In the genomic region with DNA sequence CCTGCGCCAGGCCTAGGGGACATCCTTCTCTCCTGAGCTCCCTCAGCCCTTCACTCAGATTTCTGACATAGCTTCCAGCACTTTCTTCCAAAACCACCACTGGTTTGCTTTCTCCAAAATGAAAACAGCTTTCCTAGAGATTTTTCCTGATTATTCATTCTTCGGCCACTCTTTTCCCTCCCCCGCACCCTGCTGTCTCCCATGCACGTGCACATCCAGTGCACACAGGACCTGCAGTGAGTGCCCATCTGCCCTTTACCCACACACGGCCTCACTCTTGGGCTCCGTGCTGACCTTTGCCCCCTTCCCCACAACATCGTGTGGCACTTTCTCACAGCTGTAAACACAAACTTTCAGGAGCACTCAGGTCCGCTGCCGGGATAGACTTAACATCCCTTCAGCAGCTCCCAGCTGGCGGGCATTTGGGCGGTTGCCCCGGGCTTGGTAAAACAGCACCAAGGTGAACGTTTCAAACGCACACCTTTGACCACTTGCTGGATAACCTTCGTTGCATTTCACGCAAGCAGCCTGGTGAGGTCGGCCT, we compare ENCODE assay signal across 22 cellular contexts. TPM values are rescaled to one million over a fixed set of nuclear protein-coding genes. Genes with fewer than 3 reads are reported as not detected.
DNase-seq lines count a peak whose midpoint lies in the region; ATAC-seq and TF ChIP-seq lines count a peak whose summit lies in the region.
"Had no signal": no experiment of that assay in that cellular context is flagged by ENCODE, and none has a peak within 500 bp of the region (broad histone marks: within the 10 kb centered on the region; RNA-seq: fewer than 3 reads in every experiment).

No MANE protein-coding gene starts in this region.

- H3K4me3 ChIP-seq in dorsolateral prefrontal cortex, result no peak overlapping the region
- H3K4me3 ChIP-seq: BLaER1 treated with 17β-estradiol and CSF1 and Interleukin-3, amounts not matched to agents 10 nM and 100 nM; left lung; SJSA1 had no signal

- peak; percentile 6 for DNase-seq in Right ventricle myocardium inferior (ENCODE audit: missing footprints)
- no peak for DNase-seq in left cardiac atrium
- DNase-seq in dorsolateral prefrontal cortex, result peak in 2 of 10 donors; percentile 7 to 25
- no peak for DNase-seq in type B pancreatic cell (ENCODE audit: extremely low spot score, unreplicated experiment)
- no peak for DNase-seq in hippocampal formation (lab: John Stamatoyannopoulos, UW)
- no peak for DNase-seq in anterior cingulate cortex (lab: John Stamatoyannopoulos, UW)
- DNase-seq: ACHN; activated CD4-positive, alpha-beta T cell treated with anti-CD3 and anti-CD28 coated beads, Interleukin-2, amount 50 U/mL, for 4 hours; activated naive CD4-positive, alpha-beta T cell; central memory CD4-positive, alpha-beta T cell; Kasumi-1; NCI-H1092; NCI-H2029; NCI-H345; PC-3; stimulated activated CD4-positive, alpha-beta T cell treated with anti-CD3 and anti-CD28 coated beads, Interleukin-15, amount 100 ng/mL, for 24 hours had no signal

- intact Hi-C loops in Right ventricle myocardium inferior (cut with DNase I) (no loop called here), left cardiac atrium (cut with DNase I) (no loop called here), dorsolateral prefrontal cortex (cut with DNase I) (loop anchor here in 1 of 2 donors (5.0 kb wide), 1 partner anchor 57 kb away; no protein-coding TSS in a partner anchor)

- H3K9me3 Mint-ChIP-seq in nephron (no peaks in the 10 kb centered on the region), type B pancreatic cell (no peaks in the 10 kb centered on the region)

- no peaks in the 10 kb centered on the region for H3K27me3 Mint-ChIP-seq in nephron (ENCODE audit: low read depth)
- H3K27me3 Mint-ChIP-seq in type B pancreatic cell, result no peaks in the 10 kb centered on the region

- H3K27ac ChIP-seq in dorsolateral prefrontal cortex, result peak overlapping the region in 34 of 59 donors; percentile 4 to 77 (median 40)
- H3K27ac ChIP-seq: BLaER1 treated with 17β-estradiol and CSF1 and Interleukin-3, amounts not matched to agents 10 nM and 100 nM; left lung; SJSA1 had no signal

- H3K4me1 Mint-ChIP-seq in nephron (peaks cover 66% of the 10 kb centered on the region), type B pancreatic cell (ENCODE audit: unreplicated experiment) (peaks cover 21% of the 10 kb centered on the region)

- H3K36me3 Mint-ChIP-seq in nephron (ENCODE audit: low read depth) (no peaks in the 10 kb centered on the region), type B pancreatic cell (peaks cover 7% of the 10 kb centered on the region)

- H3K27me3 ChIP-seq in dorsolateral prefrontal cortex, result no peaks in the 10 kb centered on the region

- H3K4me3 Mint-ChIP-seq in nephron (peak overlapping the region in 2 of 3 experiments; percentile 17 to 65), type B pancreatic cell (peak overlapping the region; percentile 45)

- ATAC-seq in Right ventricle myocardium inferior (no peak), left cardiac atrium (no peak), HG02885 (IDR thresholded peaks at IDR 0.05; ENCODE audit: poor library complexity, unreplicated experiment) (no peak)
- ATAC-seq: left lung, PC-3, right cardiac atrium had no signal

- TF ChIP-seq CTCF in dorsolateral prefrontal cortex (IDR thresholded peaks at IDR 0.05 in 54 of 56, conservative IDR thresholded peaks at IDR 0.05 in 2 of 56; ENCODE audit: low read depth in 1 of 56, partially characterized antibody in 56 of 56), result no peak
- TF ChIP-seq CTCF in nephron (IDR thresholded peaks at IDR 0.05; ENCODE audit: unreplicated experiment in 3 of 3), result no peak
- no peak for TF ChIP-seq CTCF in type B pancreatic cell (conservative IDR thresholded peaks at IDR 0.05)

- H3K27ac Mint-ChIP-seq in nephron (peak overlapping the region; percentile 76 to 98 (median 96)), type B pancreatic cell (peak overlapping the region; percentile 83)

RNA-seq across cellular contexts. Expression of a gene that starts 25.8 kb away (rescaled TPM):
- 1.5 TPM for total RNA-seq in Right ventricle myocardium inferior
- 10 to 100 TPM; 27.4 to 51.5 TPM for total RNA-seq in left cardiac atrium
- total RNA-seq in dorsolateral prefrontal cortex, result 1,000 to 10,000 TPM in 108 of 120 experiments, 100 to 1,000 TPM in 12; 869 to 1,843 (median 1,153) TPM
- 78.4 and 112 TPM in 2 replicates for total RNA-seq in type B pancreatic cell (ENCODE audit: low replicate concordance)
- total RNA-seq: PC-3, SJSA1 had no signal

Comparison
In these comparisons a context has a peak if more than half of its experiments do, and no peak if none do; other contexts are left out.
1. RNA of a gene that starts 25.8 kb away (total RNA-seq): 869 to 1,843 TPM in dorsolateral prefrontal cortex, 78.4 to 112 TPM in type B pancreatic cell and 27.4 to 51.5 TPM in left cardiac atrium; 1.5 TPM in Right ventricle myocardium inferior (single experiment); every median in the first group is over 10 times any median in the second.